Comparison of ENCODE assay signal across 8 cellular contexts in the genomic region with DNA sequence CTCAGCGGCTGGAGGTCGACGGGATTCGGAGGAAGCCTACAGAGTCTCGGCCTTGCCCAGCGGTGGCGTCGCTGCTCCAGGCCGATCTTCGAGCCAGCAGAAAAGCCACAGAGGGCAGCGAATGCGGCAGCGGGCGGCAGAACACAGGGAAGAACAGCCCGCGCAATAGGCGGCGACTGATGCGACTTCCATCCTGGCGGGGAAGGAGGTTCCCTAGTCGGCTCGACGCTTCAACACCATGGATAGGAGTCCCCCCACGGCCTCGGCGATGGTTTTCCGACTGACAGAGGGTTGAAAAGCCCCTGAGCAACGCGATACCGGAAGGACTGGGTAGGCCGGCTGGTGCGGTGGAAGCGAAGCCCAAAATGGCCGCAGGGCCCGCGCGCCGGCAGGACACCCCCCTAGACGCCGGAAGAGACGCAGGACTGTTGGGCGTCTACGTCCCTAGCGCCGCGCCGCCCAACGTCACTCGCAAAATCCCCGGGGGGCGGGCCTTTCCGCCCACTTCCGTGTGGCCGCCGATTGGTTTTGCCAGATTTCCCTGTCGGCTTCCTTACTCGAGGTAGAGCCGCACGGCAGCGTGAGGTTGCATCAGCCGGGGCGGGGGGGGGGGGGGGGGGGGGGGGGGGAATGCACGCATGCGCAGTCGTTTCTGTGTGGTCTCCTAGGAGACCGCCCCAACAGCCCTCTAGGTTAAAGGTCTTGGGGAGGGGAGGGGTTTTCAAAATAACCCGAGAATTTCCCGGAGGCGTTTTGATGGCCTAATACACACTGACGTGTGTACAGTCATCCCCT. TPM values are rescaled to one million over a fixed set of nuclear protein-coding genes. Genes with fewer than 3 reads are reported as not detected.
DNase-seq lines count a peak whose midpoint lies in the region; ATAC-seq lines count a peak whose summit lies in the region.

A gene (minus strand): TSS at position 367 of the 795 bp plus-strand sequence. CDS start 406 bp downstream, outside the sequence.

- peak within 1 kb of the TSS; percentile 99 for H3K56ac ChIP-seq in mesendoderm (ENCODE audit: low read length)

- no peaks in the 10 kb centered on the region for H3K27me3 Mint-ChIP-seq in activated CD8-positive, alpha-beta memory T cell treated with anti-CD3 and anti-CD28 coated beads, Interleukin-2, amount 10 ng/mL, durations not matched to agents 7 days and 5 days

- no peak within 1 kb of the TSS for H4K5ac ChIP-seq in mesendoderm (ENCODE audit: low read length)

- peak within 1 kb of the TSS; percentile 60 for H3K4me2 ChIP-seq in mesendoderm (ENCODE audit: low read length)

- H3K9ac ChIP-seq in NT2/D1 (ENCODE audit: insufficient read length, low read depth) = peak within 1 kb of the TSS; percentile 100
- peak within 1 kb of the TSS; percentile 88 for H3K9ac ChIP-seq in endocrine pancreas (ENCODE audit: control insufficient read depth, insufficient read depth, low read length)
- peak within 1 kb of the TSS; percentile 99 for H3K9ac ChIP-seq in mesendoderm (ENCODE audit: low read length)

- H3K23ac ChIP-seq in mesendoderm (ENCODE audit: low read length) = peak within 1 kb of the TSS; percentile 98

- no CpG with 5 or more reads among the region's 70 CpGs for WGBS in mesendoderm (ENCODE audit: extremely low coverage, insufficient coverage, low lambda C conversion rate)

- DNase-seq in COLO829 (ENCODE audit: low spot score) = peak; percentile 99
- DNase-seq in HUDEP-2 (lab: John Stamatoyannopoulos, UW; ENCODE audit: unreplicated experiment in 76 of 76) = peak in 75 of 76 experiments; percentile 32 to 98 (median 94)
- peak; percentile 99 for DNase-seq in NT2/D1 (ENCODE audit: low read depth, low spot score)
- peak; percentile 98 for DNase-seq in activated CD8-positive, alpha-beta memory T cell treated with anti-CD3 and anti-CD28 coated beads, Interleukin-2, amount 10 ng/mL, durations not matched to agents 7 days and 5 days
- peak; percentile 99 for DNase-seq in mesendoderm
- DNase-seq in stimulated activated CD8-positive, alpha-beta memory T cell treated with anti-CD3 and anti-CD28 coated beads, Interleukin-15, amount 100 ng/mL, for 1 hour (ENCODE audit: low read depth) = peak; percentile 94

- H3K18ac ChIP-seq in mesendoderm (ENCODE audit: low read length) = peak within 1 kb of the TSS; percentile 72

- no peaks in the 10 kb centered on the region for H3K9me3 Mint-ChIP-seq in activated CD8-positive, alpha-beta memory T cell treated with anti-CD3 and anti-CD28 coated beads, Interleukin-2, amount 10 ng/mL, durations not matched to agents 7 days and 5 days (ENCODE audit: low read depth)

- no peak within 1 kb of the TSS for H4K8ac ChIP-seq in mesendoderm (ENCODE audit: low read depth, low read length)

- peak within 1 kb of the TSS; percentile 92 for H3K4me3 Mint-ChIP-seq in activated CD8-positive, alpha-beta memory T cell treated with anti-CD3 and anti-CD28 coated beads, Interleukin-2, amount 10 ng/mL, durations not matched to agents 7 days and 5 days

- H3K36me3 ChIP-seq in NT2/D1 (ENCODE audit: insufficient read depth, insufficient read length, low read length) = peaks cover 41% of the 10 kb centered on the region
- no peaks in the 10 kb centered on the region for H3K36me3 ChIP-seq in endocrine pancreas (ENCODE audit: control insufficient read depth, insufficient read depth, low read length)
- no peaks in the 10 kb centered on the region for H3K36me3 ChIP-seq in mesendoderm (ENCODE audit: control insufficient read depth, insufficient read depth, low read length)

- peaks cover 36% of the 10 kb centered on the region for H3K36me3 Mint-ChIP-seq in activated CD8-positive, alpha-beta memory T cell treated with anti-CD3 and anti-CD28 coated beads, Interleukin-2, amount 10 ng/mL, durations not matched to agents 7 days and 5 days

- H3K4me1 Mint-ChIP-seq in activated CD8-positive, alpha-beta memory T cell treated with anti-CD3 and anti-CD28 coated beads, Interleukin-2, amount 10 ng/mL, durations not matched to agents 7 days and 5 days = peaks cover 16% of the 10 kb centered on the region

- peak within 1 kb of the TSS; percentile 53 for H2AK5ac ChIP-seq in mesendoderm (ENCODE audit: low read length)

- CTCF ChIA-PET in activated CD8-positive, alpha-beta memory T cell treated with anti-CD3 and anti-CD28 coated beads, Interleukin-2, amount 10 ng/mL, durations not matched to agents 7 days and 5 days (lab: Charles Lee) = interaction anchor here (0.7 to 5.1 kb wide), 9 partner anchors 13 to 652 kb away, joined by 3 to 66 read pairs (median 4); a partner anchor contains a TSS

- H2BK5ac ChIP-seq in mesendoderm (ENCODE audit: low read length) = peak within 1 kb of the TSS; percentile 93

- no peak within 1 kb of the TSS for H2BK120ac ChIP-seq in mesendoderm (ENCODE audit: low read depth, low read length)

- peaks cover 46% of the 10 kb centered on the region for H3K79me2 ChIP-seq in mesendoderm (ENCODE audit: control insufficient read depth, insufficient read depth, low read length)

- H3K27ac ChIP-seq in mesendoderm (ENCODE audit: low read depth, low read length) = peak within 1 kb of the TSS; percentile 83

- peak within 1 kb of the TSS; percentile 82 for H3K4ac ChIP-seq in mesendoderm (ENCODE audit: low read depth, low read length)

- peak; percentile 87 for ATAC-seq in GM21367 (IDR thresholded peaks at IDR 0.05; ENCODE audit: unreplicated experiment)
- peak; percentile 91 for ATAC-seq in activated CD8-positive, alpha-beta memory T cell treated with anti-CD3 and anti-CD28 coated beads, Interleukin-2, amount 10 ng/mL, durations not matched to agents 7 days and 5 days

- no peaks in the 10 kb centered on the region for H3K4me1 ChIP-seq in NT2/D1 (ENCODE audit: insufficient read depth, insufficient read length)
- H3K4me1 ChIP-seq in endocrine pancreas (ENCODE audit: control insufficient read depth, insufficient read depth, low read length) = peaks cover 9% of the 10 kb centered on the region
- no peaks in the 10 kb centered on the region for H3K4me1 ChIP-seq in mesendoderm (ENCODE audit: control insufficient read depth, low read depth, low read length)

- peak within 1 kb of the TSS; percentile 100 for H3K27ac Mint-ChIP-seq in activated CD8-positive, alpha-beta memory T cell treated with anti-CD3 and anti-CD28 coated beads, Interleukin-2, amount 10 ng/mL, durations not matched to agents 7 days and 5 days

- H2BK15ac ChIP-seq in mesendoderm (replicated peaks; ENCODE audit: low read depth) = peak within 1 kb of the TSS; percentile 21

- no peaks in the 10 kb centered on the region for H3K79me1 ChIP-seq in mesendoderm (ENCODE audit: low read length)

- H3K9me3 ChIP-seq in NT2/D1 (ENCODE audit: insufficient read depth, low read length) (no peaks in the 10 kb centered on the region), endocrine pancreas (ENCODE audit: control insufficient read depth, low read length) (no peaks in the 10 kb centered on the region)

- H3K27me3 ChIP-seq in NT2/D1 (ENCODE audit: insufficient read depth, insufficient read length) (no peaks in the 10 kb centered on the region), endocrine pancreas (ENCODE audit: control insufficient read depth, insufficient read depth, low read length) (no peaks in the 10 kb centered on the region), mesendoderm (ENCODE audit: insufficient read depth, low read length, poor library complexity) (no peaks in the 10 kb centered on the region)

- H3K4me3 ChIP-seq in NT2/D1 (ENCODE audit: insufficient read length, low read depth) (peak within 1 kb of the TSS; percentile 98), endocrine pancreas (ENCODE audit: control insufficient read depth, insufficient read depth, low read length) (peak within 1 kb of the TSS; percentile 100), mesendoderm (ENCODE audit: low read length) (peak within 1 kb of the TSS; percentile 92)

RNA-seq across cellular contexts. Expression of the gene that starts here (rescaled TPM):
- total RNA-seq in activated CD8-positive, alpha-beta memory T cell treated with anti-CD3 and anti-CD28 coated beads, Interleukin-2, amount 10 ng/mL, durations not matched to agents 7 days and 5 days = 10 to 100 TPM; 75.5 to 81.7 TPM
- polyA plus RNA-seq in mesendoderm (2013, experiment 1 of 2) = 26.9 TPM
- polyA plus RNA-seq in mesendoderm (2013, experiment 2 of 2) = 25.4 TPM

Comparison
In these comparisons a context has a peak if more than half of its experiments do, and no peak if none do; other contexts are left out.
1. Peak in every context shown above with its lines: DNase-seq, ATAC-seq, H3K4me3 ChIP-seq and H3K27ac ChIP-seq.